ENCODE assay signal across 20 cellular contexts in the genomic region with DNA sequence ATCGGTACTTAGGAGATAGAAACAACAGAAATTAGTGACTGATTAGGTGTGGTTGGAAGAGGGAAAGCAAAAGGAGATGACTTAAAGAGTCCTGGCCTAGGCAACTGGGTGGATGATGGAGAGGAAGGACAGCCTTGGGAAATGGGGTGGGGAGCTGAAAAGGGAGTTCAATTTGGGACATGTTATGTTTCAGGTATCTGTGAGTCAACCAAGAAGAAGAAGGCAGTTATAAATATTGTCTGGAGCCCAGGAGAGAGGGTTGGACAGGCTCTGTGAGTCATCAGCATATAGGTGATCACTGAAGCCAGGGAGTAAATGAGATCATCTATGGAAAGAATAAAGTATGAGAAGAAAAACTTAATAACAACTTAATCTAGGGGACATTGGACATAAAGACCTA.
"Had no signal": no experiment of that assay in that cellular context is flagged by ENCODE, and none has a peak within 500 bp of the region (broad histone marks: within the 10 kb centered on the region; RNA-seq: fewer than 3 reads in every experiment).

No MANE protein-coding gene starts in this region.

- H3K4me3 Mint-ChIP-seq: activated CD4-positive, alpha-beta memory T cell treated with anti-CD3 and anti-CD28 coated beads for 36 hours; activated naive CD8-positive, alpha-beta T cell treated with anti-CD3 and anti-CD28 coated beads, Interleukin-2, amount 10 ng/mL, durations not matched to agents 7 days and 5 days; nephron; stimulated activated naive B cell treated with anti-CD40 and anti-IgM and Interleukin-4, amounts not matched to agents 10 μg/mL and 1 μg/mL and 100 μg/mL, for 72 hours had no signal

- FAIRE-seq: endothelial cell of umbilical vein had no signal

- H3K27me3 Mint-ChIP-seq: activated CD4-positive, alpha-beta memory T cell treated with anti-CD3 and anti-CD28 coated beads for 36 hours; activated naive CD8-positive, alpha-beta T cell treated with anti-CD3 and anti-CD28 coated beads, Interleukin-2, amount 10 ng/mL, durations not matched to agents 7 days and 5 days; progenitor cell of endocrine pancreas; stimulated activated naive B cell treated with anti-CD40 and anti-IgM and Interleukin-4, amounts not matched to agents 10 μg/mL and 1 μg/mL and 100 μg/mL, for 72 hours had no signal

- H3K4me3 ChIP-seq: cardiac muscle cell, colonic mucosa, spleen, tibial nerve had no signal

- H3K9me3 ChIP-seq: colonic mucosa, spleen, tibial nerve had no signal

- H3K4me1 Mint-ChIP-seq: activated naive CD8-positive, alpha-beta T cell treated with anti-CD3 and anti-CD28 coated beads, Interleukin-2, amount 10 ng/mL, durations not matched to agents 7 days and 5 days; stimulated activated naive B cell treated with anti-CD40 and anti-IgM and Interleukin-4, amounts not matched to agents 10 μg/mL and 1 μg/mL and 100 μg/mL, for 72 hours had no signal

- H3K9me3 Mint-ChIP-seq: activated CD4-positive, alpha-beta memory T cell treated with anti-CD3 and anti-CD28 coated beads for 36 hours; activated naive CD8-positive, alpha-beta T cell treated with anti-CD3 and anti-CD28 coated beads, Interleukin-2, amount 10 ng/mL, durations not matched to agents 7 days and 5 days; nephron had no signal

- DNase-seq: activated CD4-positive, alpha-beta memory T cell treated with anti-CD3 and anti-CD28 coated beads for 36 hours; activated CD4-positive, alpha-beta T cell treated with anti-CD3 and anti-CD28 coated beads for 1 hour; activated gamma-delta T cell; activated naive CD8-positive, alpha-beta T cell treated with anti-CD3 and anti-CD28 coated beads, Interleukin-2, amount 10 ng/mL, durations not matched to agents 7 days and 5 days; activated T-cell treated with anti-CD3 and anti-CD28 coated beads, Interleukin-2, amount 50 U/mL, for 48 hours; aorta; colonic mucosa; mesenchymal stem cell; occipital lobe; spleen; stimulated activated CD4-positive, alpha-beta T cell treated with anti-CD3 and anti-CD28 coated beads, Interleukin-1b, Interleukin-23, amount 100 ng/mL, for 48 hours; stimulated activated naive B cell treated with anti-CD40 and anti-IgM and Interleukin-4, amounts not matched to agents 10 μg/mL and 1 μg/mL and 100 μg/mL, for 72 hours; T-helper 9 cell had no signal

- ATAC-seq: left lobe of liver; sciatic nerve; stimulated activated naive B cell treated with anti-CD40 and anti-IgM and Interleukin-4, amounts not matched to agents 10 μg/mL and 1 μg/mL and 100 μg/mL, for 72 hours had no signal

- H3K27ac ChIP-seq: cardiac muscle cell, colonic mucosa, spleen, tibial nerve had no signal

- H3K27me3 ChIP-seq: cardiac muscle cell, colonic mucosa, spleen, tibial nerve had no signal

- H3K27ac Mint-ChIP-seq: activated CD4-positive, alpha-beta memory T cell treated with anti-CD3 and anti-CD28 coated beads for 36 hours; activated naive CD8-positive, alpha-beta T cell treated with anti-CD3 and anti-CD28 coated beads, Interleukin-2, amount 10 ng/mL, durations not matched to agents 7 days and 5 days; nephron; progenitor cell of endocrine pancreas; stimulated activated naive B cell treated with anti-CD40 and anti-IgM and Interleukin-4, amounts not matched to agents 10 μg/mL and 1 μg/mL and 100 μg/mL, for 72 hours had no signal

- H3K4me1 ChIP-seq: colonic mucosa, spleen, tibial nerve had no signal

- H3K36me3 ChIP-seq: cardiac muscle cell, colonic mucosa, spleen, tibial nerve had no signal

- H3K36me3 Mint-ChIP-seq: activated CD4-positive, alpha-beta memory T cell treated with anti-CD3 and anti-CD28 coated beads for 36 hours; activated naive CD8-positive, alpha-beta T cell treated with anti-CD3 and anti-CD28 coated beads, Interleukin-2, amount 10 ng/mL, durations not matched to agents 7 days and 5 days; stimulated activated naive B cell treated with anti-CD40 and anti-IgM and Interleukin-4, amounts not matched to agents 10 μg/mL and 1 μg/mL and 100 μg/mL, for 72 hours had no signal
